In the genomic region with DNA sequence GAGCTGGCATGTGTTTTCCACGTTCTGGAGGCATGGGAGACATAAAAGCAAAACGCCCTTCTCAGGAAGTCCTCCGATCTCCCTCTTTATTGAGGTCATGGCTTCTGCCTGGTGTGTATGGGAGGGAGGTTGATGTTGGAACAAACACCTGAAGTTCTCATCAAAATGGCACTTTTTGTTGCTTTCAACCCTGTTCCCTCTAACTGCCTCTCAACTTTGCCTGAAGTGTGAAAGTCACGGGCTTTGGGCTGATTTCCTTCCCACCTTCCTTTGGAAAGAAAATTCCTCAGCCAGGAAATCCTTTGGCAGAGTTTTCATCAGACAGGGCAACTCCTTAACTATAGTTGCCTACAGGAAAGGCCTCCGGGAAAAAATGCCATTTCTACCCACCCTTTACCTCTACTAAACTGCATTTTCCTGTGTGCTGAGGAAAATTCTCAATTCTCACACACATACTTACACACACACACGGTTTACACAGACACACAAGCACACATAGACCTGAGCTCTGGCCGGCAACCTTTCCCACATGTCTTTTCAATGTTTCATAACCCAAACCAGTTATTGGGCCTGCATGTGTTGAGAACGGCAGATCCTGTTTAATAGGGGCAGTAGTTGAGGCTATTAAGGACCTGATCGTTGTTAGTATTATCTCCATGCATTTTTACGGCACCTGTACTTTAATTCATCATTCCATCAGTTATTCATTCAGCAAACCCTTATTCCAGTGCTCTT, we compare ENCODE assay signal across 1 cellular context.
TF ChIP-seq lines count a peak whose summit lies in the region.

No MANE protein-coding gene starts in this region.

TF ChIP-seq in HepG2, 621 proteins besides CTCF, POLR2A, EP300 and RAD21:
- TF ChIP-seq, protein P1, sequence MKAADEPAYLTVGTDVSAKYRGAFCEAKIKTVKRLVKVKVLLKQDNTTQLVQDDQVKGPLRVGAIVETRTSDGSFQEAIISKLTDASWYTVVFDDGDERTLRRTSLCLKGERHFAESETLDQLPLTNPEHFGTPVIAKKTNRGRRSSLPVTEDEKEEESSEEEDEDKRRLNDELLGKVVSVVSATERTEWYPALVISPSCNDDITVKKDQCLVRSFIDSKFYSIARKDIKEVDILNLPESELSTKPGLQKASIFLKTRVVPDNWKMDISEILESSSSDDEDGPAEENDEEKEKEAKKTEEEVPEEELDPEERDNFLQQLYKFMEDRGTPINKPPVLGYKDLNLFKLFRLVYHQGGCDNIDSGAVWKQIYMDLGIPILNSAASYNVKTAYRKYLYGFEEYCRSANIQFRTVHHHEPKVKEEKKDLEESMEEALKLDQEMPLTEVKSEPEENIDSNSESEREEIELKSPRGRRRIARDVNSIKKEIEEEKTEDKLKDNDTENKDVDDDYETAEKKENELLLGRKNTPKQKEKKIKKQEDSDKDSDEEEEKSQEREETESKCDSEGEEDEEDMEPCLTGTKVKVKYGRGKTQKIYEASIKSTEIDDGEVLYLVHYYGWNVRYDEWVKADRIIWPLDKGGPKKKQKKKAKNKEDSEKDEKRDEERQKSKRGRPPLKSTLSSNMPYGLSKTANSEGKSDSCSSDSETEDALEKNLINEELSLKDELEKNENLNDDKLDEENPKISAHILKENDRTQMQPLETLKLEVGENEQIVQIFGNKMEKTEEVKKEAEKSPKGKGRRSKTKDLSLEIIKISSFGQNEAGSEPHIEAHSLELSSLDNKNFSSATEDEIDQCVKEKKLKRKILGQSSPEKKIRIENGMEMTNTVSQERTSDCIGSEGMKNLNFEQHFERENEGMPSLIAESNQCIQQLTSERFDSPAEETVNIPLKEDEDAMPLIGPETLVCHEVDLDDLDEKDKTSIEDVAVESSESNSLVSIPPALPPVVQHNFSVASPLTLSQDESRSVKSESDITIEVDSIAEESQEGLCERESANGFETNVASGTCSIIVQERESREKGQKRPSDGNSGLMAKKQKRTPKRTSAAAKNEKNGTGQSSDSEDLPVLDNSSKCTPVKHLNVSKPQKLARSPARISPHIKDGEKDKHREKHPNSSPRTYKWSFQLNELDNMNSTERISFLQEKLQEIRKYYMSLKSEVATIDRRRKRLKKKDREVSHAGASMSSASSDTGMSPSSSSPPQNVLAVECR (CRISPR knock-in tag; IDR thresholded peaks at IDR 0.05; ENCODE audit: borderline replicate concordance) = no peak
- TF ChIP-seq ZNF501 (CRISPR knock-in tag; IDR thresholded peaks at IDR 0.05) (no peak), CEBPG (CRISPR knock-in tag; IDR thresholded peaks at IDR 0.05) (no peak), ZNF3 (CRISPR knock-in tag; IDR thresholded peaks at IDR 0.05) (0 out of 2 replicates have a peak, but pooled peaks have one; percentile 30), MIER3 (CRISPR knock-in tag; IDR thresholded peaks at IDR 0.05; ENCODE audit: borderline replicate concordance) (no peak)
TF ChIP-seq in HepG2: peak in this region for 1.
